ENCODE assay signal across 26 cellular contexts in the genomic region with DNA sequence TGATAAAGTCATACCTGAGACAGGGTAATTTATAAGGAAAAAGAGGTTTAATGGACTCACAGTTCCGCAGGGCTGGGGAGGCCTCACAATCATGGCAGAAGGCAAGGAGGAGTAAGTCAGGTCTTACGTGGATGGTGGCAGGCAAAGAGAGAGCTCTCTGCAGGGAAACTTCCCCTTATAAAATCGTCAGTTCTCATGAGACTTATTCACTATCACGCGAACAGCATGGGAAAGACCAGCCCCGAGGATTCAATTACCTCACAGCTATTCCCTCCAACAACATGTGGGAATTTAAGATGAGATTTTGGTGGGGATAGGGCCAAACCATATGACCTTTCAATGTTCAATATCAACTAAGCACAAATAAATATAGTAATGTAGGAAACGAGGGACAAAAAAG.
"Had no signal": no experiment of that assay in that cellular context is flagged by ENCODE, and none has a peak within 500 bp of the region (broad histone marks: within the 10 kb centered on the region; RNA-seq: fewer than 3 reads in every experiment).

No MANE protein-coding gene starts in this region.

- H3K9me3 Mint-ChIP-seq: nephron progenitor cell, type B pancreatic cell had no signal

- H2AFZ ChIP-seq: neural progenitor cell had no signal

- DNase-seq: hypothalamus; immature natural killer cell; left ventricle myocardium inferior; mesendoderm; naive B cell; natural killer cell; nephron progenitor cell; ovary; retina; right cardiac atrium; spleen; stimulated activated CD4-positive, alpha-beta T cell treated with anti-CD3 and anti-CD28 coated beads, Interleukin-4, amount 100 ng/mL, for 24 hours; stimulated activated naive CD4-positive, alpha-beta T cell; uterus had no signal

- ATAC-seq: natural killer cell; right cardiac atrium; sciatic nerve; stimulated activated effector memory CD8-positive, alpha-beta T cell treated with anti-CD3 and anti-CD28 coated beads, Interleukin-12 subunit alpha, Interleukin-12 subunit beta, amount 100 ng/mL, for 72 hours had no signal

- H3K36me3 Mint-ChIP-seq: mesothelial cell of epicardium; naive B cell; natural killer cell; neural progenitor cell; stimulated activated effector memory CD8-positive, alpha-beta T cell treated with anti-CD3 and anti-CD28 coated beads, Interleukin-12 subunit alpha, Interleukin-12 subunit beta, amount 100 ng/mL, for 72 hours; type B pancreatic cell had no signal

- H3K27ac ChIP-seq: left ventricle myocardium inferior, neural progenitor cell, ovary, prostate gland, skin epidermis, spleen, suprapubic skin, thoracic aorta, tibial nerve, uterus had no signal

- H3K4me3 ChIP-seq: left ventricle myocardium inferior, lung, neural progenitor cell, ovary, prostate gland, skin epidermis, spleen, suprapubic skin, thoracic aorta, tibial nerve, uterus had no signal

- H3K4me1 ChIP-seq: left ventricle myocardium inferior, neural progenitor cell, prostate gland, spleen, suprapubic skin, tibial nerve, uterus had no signal

- H3K36me3 ChIP-seq: left ventricle myocardium inferior, neural progenitor cell, ovary, prostate gland, spleen, suprapubic skin, thoracic aorta, tibial nerve, uterus had no signal

- H3K27ac Mint-ChIP-seq: immature natural killer cell; mesothelial cell of epicardium; naive B cell; natural killer cell; nephron progenitor cell; neural progenitor cell; stimulated activated effector memory CD8-positive, alpha-beta T cell treated with anti-CD3 and anti-CD28 coated beads, Interleukin-12 subunit alpha, Interleukin-12 subunit beta, amount 100 ng/mL, for 72 hours; stimulated activated naive CD8-positive, alpha-beta T cell treated with anti-CD3 and anti-CD28 coated beads, Interleukin-15, Interleukin-2, amounts not matched to agents 100 ng/mL and 50 ng/mL, for 24 hours; type B pancreatic cell had no signal

- H3K4me3 Mint-ChIP-seq: immature natural killer cell; mesothelial cell of epicardium; naive B cell; natural killer cell; nephron progenitor cell; neural progenitor cell; stimulated activated effector memory CD8-positive, alpha-beta T cell treated with anti-CD3 and anti-CD28 coated beads, Interleukin-12 subunit alpha, Interleukin-12 subunit beta, amount 100 ng/mL, for 72 hours; stimulated activated naive CD8-positive, alpha-beta T cell treated with anti-CD3 and anti-CD28 coated beads, Interleukin-15, Interleukin-2, amounts not matched to agents 100 ng/mL and 50 ng/mL, for 24 hours; type B pancreatic cell had no signal

- H3K27me3 Mint-ChIP-seq: naive B cell; stimulated activated naive CD8-positive, alpha-beta T cell treated with anti-CD3 and anti-CD28 coated beads, Interleukin-15, Interleukin-2, amounts not matched to agents 100 ng/mL and 50 ng/mL, for 24 hours; type B pancreatic cell had no signal

- H3K4me2 ChIP-seq: neural progenitor cell had no signal

- H3K9ac ChIP-seq: neural progenitor cell had no signal

- H3K9me3 ChIP-seq: left ventricle myocardium inferior, ovary, prostate gland, suprapubic skin, thoracic aorta, tibial nerve, uterus had no signal

- H3K27me3 ChIP-seq: neural progenitor cell, ovary, spleen, suprapubic skin, tibial nerve, uterus had no signal

- H3K4me1 Mint-ChIP-seq: immature natural killer cell; naive B cell; natural killer cell; neural progenitor cell; stimulated activated effector memory CD8-positive, alpha-beta T cell treated with anti-CD3 and anti-CD28 coated beads, Interleukin-12 subunit alpha, Interleukin-12 subunit beta, amount 100 ng/mL, for 72 hours had no signal
